8 cellular contexts compared by ENCODE assay signal in genomic region chr11:64146036-64146943, GRCh38. TPM values are rescaled to one million over a fixed set of nuclear protein-coding genes. Genes with fewer than 3 reads are reported as not detected.
DNase-seq lines count a peak whose midpoint lies in the region; ATAC-seq and TF ChIP-seq lines count a peak whose summit lies in the region.

No MANE protein-coding gene starts in this region.

- POLR2A ChIA-PET in OCI-LY7 (lab: Charles Lee) = no interaction called here

- no peak overlapping the region for H4K8ac ChIP-seq in H9 (replicated peaks; ENCODE audit: insufficient read length, low read depth, low read length)

- no peak overlapping the region for H2BK15ac ChIP-seq in H9 (ENCODE audit: low read depth, low read length)

- no peaks in the 10 kb centered on the region for H3K27me3 ChIP-seq in BLaER1
- H3K27me3 ChIP-seq in H9 (ENCODE audit: insufficient read depth, low read length) = no peaks in the 10 kb centered on the region

- H3K27ac Mint-ChIP-seq in H9 (peak overlapping the region in 1 of 3 experiments; percentile 68; a peak in 1 of 7 replicates), progenitor cell of endocrine pancreas (no peak overlapping the region)

- no peak overlapping the region for H2AK5ac ChIP-seq in H9 (ENCODE audit: insufficient read length, low read length)

- H3K23me2 ChIP-seq in H9 (ENCODE audit: insufficient read length, low read depth, low read length, poor library complexity, severe bottlenecking) = no peaks in the 10 kb centered on the region

- H3K9me3 ChIP-seq in BLaER1 = no peaks in the 10 kb centered on the region
- H3K9me3 ChIP-seq in H9 (ENCODE audit: control insufficient read depth, low read depth, low read length) = no peaks in the 10 kb centered on the region
- H3K9me3 ChIP-seq in OCI-LY7 (ENCODE audit: low read length) = no peaks in the 10 kb centered on the region

- H3K36me3 ChIP-seq in BLaER1 (peaks cover 37% of the 10 kb centered on the region), OCI-LY7 (ENCODE audit: insufficient read depth, low read length) (no peaks in the 10 kb centered on the region)

- no peak overlapping the region for H3K23ac ChIP-seq in H9 (ENCODE audit: insufficient read length, low read depth, low read length)

- 100% methylated on average over 5 of the region's 22 CpGs for WGBS in H9 (ENCODE audit: extremely low coverage, insufficient read length, low lambda C conversion rate)

- peak; percentile 82 for DNase-seq in H9
- DNase-seq in OCI-LY7 (ENCODE audit: low spot score) = peak; percentile 73
- DNase-seq in activated T-cell treated with anti-CD3 and anti-CD28 coated beads, Interleukin-2, amount 50 U/mL, for 1 hour = peak; percentile 65
- peak; percentile 51 for DNase-seq in fibroblast of pulmonary artery (ENCODE audit: low read depth)
- DNase-seq in progenitor cell of endocrine pancreas (ENCODE audit: low spot score, unreplicated experiment) = no peak
- no peak for DNase-seq in superior temporal gyrus (ENCODE audit: extremely low spot score)

- H2BK12ac ChIP-seq in H9 (ENCODE audit: insufficient read length, low read depth, low read length) = no peak overlapping the region

- no peaks in the 10 kb centered on the region for H3K79me2 ChIP-seq in H9 (ENCODE audit: insufficient read depth, low read length)
- H3K79me2 ChIP-seq in OCI-LY7 (ENCODE audit: insufficient read depth, low read depth, low read length) = no peaks in the 10 kb centered on the region

- no peak overlapping the region for H3K56ac ChIP-seq in H9 (ENCODE audit: insufficient read length, low read depth, low read length)

- H3K4me1 ChIP-seq in BLaER1 = peaks cover 44% of the 10 kb centered on the region
- no peaks in the 10 kb centered on the region for H3K4me1 ChIP-seq in H9 (ENCODE audit: insufficient read depth, low read length)
- H3K4me1 ChIP-seq in OCI-LY7 (ENCODE audit: insufficient read depth, low read length, poor library complexity, severe bottlenecking) = peaks cover 8% of the 10 kb centered on the region

- no TSS peak for BruUV-seq in OCI-LY7 (replicated peaks; lab: Mats Ljungman, UMichigan)

- H3K27me3 Mint-ChIP-seq in H9 (ENCODE audit: low read depth) = peaks cover 11% of the 10 kb centered on the region
- H3K27me3 Mint-ChIP-seq in progenitor cell of endocrine pancreas = peaks cover 19% of the 10 kb centered on the region

- H3K4me3 ChIP-seq in BLaER1 (no peak overlapping the region), OCI-LY7 (ENCODE audit: low read depth, low read length, poor library complexity, severe bottlenecking) (no peak overlapping the region), fibroblast of pulmonary artery (replicated peaks; ENCODE audit: low read depth, low read length) (no peak overlapping the region)

- CTCF ChIA-PET in OCI-LY7 (lab: Charles Lee; ENCODE audit: unreplicated experiment) = no interaction called here

- no peak overlapping the region for H2BK20ac ChIP-seq in H9 (ENCODE audit: low read depth, low read length, poor library complexity, severe bottlenecking)

- no peaks in the 10 kb centered on the region for H3K79me1 ChIP-seq in H9 (ENCODE audit: insufficient read depth, low read depth, low read length, poor library complexity, severe bottlenecking)

- no peaks in the 10 kb centered on the region; a peak in 1 of 7 replicates for H3K36me3 Mint-ChIP-seq in H9 (ENCODE audit: insufficient read depth in 1 of 3, low read depth in 3 of 3)
- H3K36me3 Mint-ChIP-seq in progenitor cell of endocrine pancreas (ENCODE audit: insufficient read depth) = peaks cover 4% of the 10 kb centered on the region

- no peak overlapping the region for H4K91ac ChIP-seq in H9 (ENCODE audit: insufficient read length, low read depth, low read length)

- H4K20me1 ChIP-seq in BLaER1 = peaks cover 98% of the 10 kb centered on the region
- H4K20me1 ChIP-seq in H9 (ENCODE audit: control insufficient read depth, insufficient read depth, insufficient read length) = peaks cover 2% of the 10 kb centered on the region
- H4K20me1 ChIP-seq in OCI-LY7 (ENCODE audit: insufficient read depth, low read length) = no peaks in the 10 kb centered on the region

- H2AFZ ChIP-seq in H9 (ENCODE audit: low read length) (no peak overlapping the region), OCI-LY7 (ENCODE audit: low read length) (no peak overlapping the region)

- no peaks in the 10 kb centered on the region; a peak in 1 of 5 replicates for H3K9me3 Mint-ChIP-seq in H9
- H3K9me3 Mint-ChIP-seq in progenitor cell of endocrine pancreas (ENCODE audit: low read depth) = no peaks in the 10 kb centered on the region

- H3K4me2 ChIP-seq in BLaER1 = peak overlapping the region; percentile 44
- no peak overlapping the region for H3K4me2 ChIP-seq in H9 (ENCODE audit: insufficient read depth, insufficient read length, low read length)
- H3K4me2 ChIP-seq in OCI-LY7 (ENCODE audit: low read length) = no peak overlapping the region

- H3K18ac ChIP-seq in H9 (ENCODE audit: insufficient read length, low read depth, low read length) = no peak overlapping the region

- intact Hi-C loops in OCI-LY7 (cut with micrococcal nuclease; ENCODE audit: unreplicated experiment) = loop anchor here (5.0 kb wide), 2 partner anchors 44 to 379 kb away; partner anchors contain the start of gene ZFTA

- H2BK5ac ChIP-seq in H9 (ENCODE audit: insufficient read length, low read length) = no peak overlapping the region

- peak overlapping the region; percentile 22; the same call in 1 of the 2 replicates for H3K9ac ChIP-seq in BLaER1
- H3K9ac ChIP-seq in H9 (ENCODE audit: extremely low read depth, insufficient read length, low read length) = no peak overlapping the region

- H3K9me2 ChIP-seq in OCI-LY7 (ENCODE audit: insufficient read depth, low read length) = no peaks in the 10 kb centered on the region

- TF ChIP-seq CTCF in H9 (conservative IDR thresholded peaks at IDR 0.05) (peak; percentile 95), OCI-LY7 (conservative IDR thresholded peaks at IDR 0.05; ENCODE audit: low read length) (peak; percentile 87), fibroblast of pulmonary artery (IDR thresholded peaks at IDR 0.05; ENCODE audit: low read length, missing control alignments) (peak; percentile 73), progenitor cell of endocrine pancreas (IDR thresholded peaks at IDR 0.05; ENCODE audit: unreplicated experiment) (peak; percentile 69)

- H3T11ph ChIP-seq in H9 (ENCODE audit: low read length) = no peak overlapping the region

- no peak overlapping the region for H4K5ac ChIP-seq in H9 (ENCODE audit: insufficient read length, low read depth, low read length)

- H3K4me3 Mint-ChIP-seq in H9 (no peak overlapping the region; a peak in 1 of 5 replicates), progenitor cell of endocrine pancreas (ENCODE audit: low read depth) (no peak overlapping the region)

- H3K4ac ChIP-seq in H9 (ENCODE audit: low read depth, low read length) = no peak overlapping the region

- H3K27ac ChIP-seq in BLaER1 (peak overlapping the region; percentile 40; the same call in 1 of the 2 replicates), H9 (ENCODE audit: insufficient read length, low read depth, low read length) (no peak overlapping the region), OCI-LY7 (ENCODE audit: low read depth, low read length, poor library complexity, severe bottlenecking) (no peak overlapping the region)

- H2BK120ac ChIP-seq in H9 (ENCODE audit: low read depth, low read length, poor library complexity, severe bottlenecking) = no peak overlapping the region

- peaks cover 4 to 12% of the 10 kb centered on the region in 2 experiments for H3K4me1 Mint-ChIP-seq in H9
- peaks cover 4% of the 10 kb centered on the region for H3K4me1 Mint-ChIP-seq in progenitor cell of endocrine pancreas (ENCODE audit: low read depth)

- no peak for ATAC-seq in GM21515 (IDR thresholded peaks at IDR 0.05; ENCODE audit: unreplicated experiment)

- H3K14ac ChIP-seq in H9 (ENCODE audit: insufficient read depth, low read length) = no peak overlapping the region

RNA-seq across cellular contexts. Expression of gene MACROD1, which starts 19.6 kb away (rescaled TPM):
- total RNA-seq in H9 (2021) (18.3 and 21.2 TPM in 2 replicates), OCI-LY7 (2022) (14.4 and 14.7 TPM in 2 replicates), progenitor cell of endocrine pancreas (28.0 and 30.6 TPM in 2 replicates)
- total RNA-seq in OCI-LY7 (2014; rRNA removed; shearing (Covaris generic)) = 24.8 and 25.4 TPM in 2 replicates

RNA-seq across cellular contexts. Expression of gene STIP1, which starts 39.7 kb away (rescaled TPM):
- total RNA-seq in H9 (2021) (331 and 338 TPM in 2 replicates), OCI-LY7 (2022) (186 and 240 TPM in 2 replicates), progenitor cell of endocrine pancreas (189 and 209 TPM in 2 replicates)
- 271 and 309 TPM in 2 replicates for total RNA-seq in OCI-LY7 (2014; rRNA removed; shearing (Covaris generic))

Comparison
In these comparisons a context has a peak if more than half of its experiments do, and no peak if none do; other contexts are left out.
1. DNase-seq: peak in H9 (single experiment), OCI-LY7 (single experiment), activated T-cell treated with anti-CD3 and anti-CD28 coated beads, Interleukin-2, amount 50 U/mL, for 1 hour (single experiment) and fibroblast of pulmonary artery (single experiment); none in progenitor cell of endocrine pancreas (single experiment) and superior temporal gyrus (single experiment).
2. Peak in every context shown above with its lines, with median percentiles within 50 percentile points of each other: CTCF ChIP-seq.